9 cellular contexts compared by ENCODE assay signal in genomic region chr9:114384836-114385411, GRCh38. TPM values are rescaled to one million over a fixed set of nuclear protein-coding genes. Genes with fewer than 3 reads are reported as not detected.
DNase-seq lines count a peak whose midpoint lies in the region; ATAC-seq, FAIRE-seq and TF ChIP-seq lines count a peak whose summit lies in the region.
"Had no signal": no experiment of that assay in that cellular context is flagged by ENCODE, and none has a peak within 500 bp of the region (broad histone marks: within the 10 kb centered on the region; RNA-seq: fewer than 3 reads in every experiment).

No MANE protein-coding gene starts in this region.

- ATAC-seq in HG03571 (IDR thresholded peaks at IDR 0.05; ENCODE audit: unreplicated experiment) = no peak
- ATAC-seq in GM21723 (IDR thresholded peaks at IDR 0.05; ENCODE audit: unreplicated experiment) = no peak
- ATAC-seq in HG02678 (IDR thresholded peaks at IDR 0.05; ENCODE audit: unreplicated experiment) = no peak

- H2AFZ ChIP-seq in smooth muscle cell (ENCODE audit: low read depth) = no peak overlapping the region

- H3F3A ChIP-seq in smooth muscle cell (ENCODE audit: low read depth) = peaks cover 18% of the 10 kb centered on the region

- 77% methylated on average over 7 of the region's 7 CpGs for WGBS in smooth muscle cell (ENCODE audit: low lambda C conversion rate)

- TF ChIP-seq CTCF in GM12875 (IDR thresholded peaks at IDR 0.05; ENCODE audit: borderline replicate concordance, insufficient read depth, low read depth, low read length) = no peak
- TF ChIP-seq CTCF in smooth muscle cell (IDR thresholded peaks at IDR 0.05; ENCODE audit: borderline replicate concordance, insufficient read depth, poor library complexity, severe bottlenecking) = no peak

- peak overlapping the region; percentile 62 for H3K4me2 ChIP-seq in smooth muscle cell

- FAIRE-seq in RCC 7860 (lab: Jason Lieb, UNC) = no peak

- no peaks in the 10 kb centered on the region for H3K36me3 ChIP-seq in smooth muscle cell (ENCODE audit: low read depth)

- peaks cover 39% of the 10 kb centered on the region for H3K4me1 ChIP-seq in smooth muscle cell (ENCODE audit: low read depth)

- no peak overlapping the region for H3K9ac ChIP-seq in smooth muscle cell (ENCODE audit: low read depth)

- no peaks in the 10 kb centered on the region for H3K27me3 ChIP-seq in smooth muscle cell (ENCODE audit: low read depth)

- H3K27ac ChIP-seq in epithelial cell of prostate (peak overlapping the region; percentile 86), smooth muscle cell (ENCODE audit: low read depth) (peak overlapping the region; percentile 92)

- H3K4me3 ChIP-seq in GM12875 (ENCODE audit: low read depth, low read length) (peak overlapping the region; percentile 46), smooth muscle cell (no peak overlapping the region)

- DNase-seq in RCC 7860 (ENCODE audit: low spot score) (peak; percentile 24), epithelial cell of prostate (ENCODE audit: low read depth, low spot score) (no peak), smooth muscle cell (lab: John Stamatoyannopoulos, UW; ENCODE audit: unreplicated experiment) (no peak), NCI-H2029 treated with DMSO at 0.1 percent for 48 hours (lab: John Stamatoyannopoulos, UW) (no peak)
- DNase-seq: NCI-H1694 treated with DMSO at 0.1 percent for 48 hours had no signal

- peaks cover 13% of the 10 kb centered on the region for H4K20me1 ChIP-seq in smooth muscle cell (ENCODE audit: low read depth)

- peaks cover 48% of the 10 kb centered on the region for H3K79me2 ChIP-seq in smooth muscle cell (ENCODE audit: low read depth)

- no peaks in the 10 kb centered on the region for H3K9me3 ChIP-seq in smooth muscle cell (replicated peaks; ENCODE audit: low read depth)

RNA-seq across cellular contexts. Expression of gene AKNA, which starts 2.9 kb away (rescaled TPM):
- 3.0 and 4.7 TPM in 2 replicates for total RNA-seq in smooth muscle cell
- polyA plus RNA-seq in smooth muscle cell = 2.8 and 3.2 TPM in 2 replicates

RNA-seq across cellular contexts. Expression of gene ORM2, which starts 55.3 kb away (rescaled TPM):
- 0.27 TPM in 1 of 2 replicates, not detected in the other for total RNA-seq in smooth muscle cell
- polyA plus RNA-seq in smooth muscle cell = not detected in 2 replicates
